Comparison of ENCODE assay signal across 33 cellular contexts in genomic region chr6:130794686-130795085, GRCh38. TPM values are rescaled to one million over a fixed set of nuclear protein-coding genes. Genes with fewer than 3 reads are reported as not detected.
"Had no signal": no experiment of that assay in that cellular context is flagged by ENCODE, and none has a peak within 500 bp of the region (broad histone marks: within the 10 kb centered on the region; RNA-seq: fewer than 3 reads in every experiment).

No MANE protein-coding gene starts in this region.

- ATAC-seq: activated CD8-positive, alpha-beta T cell treated with anti-CD3 and anti-CD28 coated beads, Interleukin-2, amount 10 ng/mL, durations not matched to agents 7 days and 5 days; Right ventricle myocardium inferior; SK-N-SH treated with all-trans-retinoic acid at 6 μM for 48 hours; T-cell had no signal

- DNase-seq: activated CD4-positive, alpha-beta T cell treated with anti-CD3 and anti-CD28 coated beads, Interleukin-2, amount 10 ng/mL, durations not matched to agents 7 days and 5 days; activated CD4-positive, alpha-beta T cell treated with anti-CD3 and anti-CD28 coated beads, Interleukin-2, amount 50 U/mL, for 48 hours; activated CD8-positive, alpha-beta T cell treated with anti-CD3 and anti-CD28 coated beads, Interleukin-2, amount 10 ng/mL, durations not matched to agents 7 days and 5 days; activated gamma-delta T cell; activated naive CD4-positive, alpha-beta T cell treated with Interleukin-2 at 50 U/mL for 16 hours; activated naive CD8-positive, alpha-beta T cell treated with anti-CD3 and anti-CD28 coated beads, Interleukin-2, amount 10 ng/mL, durations not matched to agents 7 days and 5 days; activated T-cell treated with anti-CD3 and anti-CD28 coated beads, Interleukin-2, amount 50 U/mL, for 24 hours; amygdala; NCI-H1105; NCI-H1417 treated with DMSO at 0.1 percent for 48 hours; NCI-H187 treated with DMSO at 0.1 percent for 48 hours; NCI-H2081; NCI-H345; NCI-H524 treated with DMSO at 0.1 percent for 48 hours; NK-92 treated with Interleukin-12 subunit alpha and Interleukin-12 subunit beta, amount 100 ng/mL, for 24 hours; PC-9; SIG-M5; T-cell; T-helper 2 cell; T1000 had no signal

- H3K4me3 Mint-ChIP-seq: activated CD4-positive, alpha-beta T cell treated with anti-CD3 and anti-CD28 coated beads, Interleukin-2, amount 10 ng/mL, durations not matched to agents 7 days and 5 days; activated CD8-positive, alpha-beta T cell treated with anti-CD3 and anti-CD28 coated beads, Interleukin-2, amount 10 ng/mL, durations not matched to agents 7 days and 5 days; activated naive CD4-positive, alpha-beta T cell treated with anti-CD3 and anti-CD28 coated beads, Interleukin-2, amount 50 U/mL, for 24 hours; activated naive CD8-positive, alpha-beta T cell treated with anti-CD3 and anti-CD28 coated beads, Interleukin-2, amount 10 ng/mL, durations not matched to agents 7 days and 5 days; activated T-cell treated with anti-CD3 and anti-CD28 coated beads, Interleukin-2, amount 50 U/mL, for 24 hours; central memory CD8-positive, alpha-beta T cell; T-cell had no signal

- H3K27ac Mint-ChIP-seq: activated CD4-positive, alpha-beta T cell treated with anti-CD3 and anti-CD28 coated beads, Interleukin-2, amount 10 ng/mL, durations not matched to agents 7 days and 5 days; activated CD8-positive, alpha-beta T cell treated with anti-CD3 and anti-CD28 coated beads, Interleukin-2, amount 10 ng/mL, durations not matched to agents 7 days and 5 days; activated naive CD4-positive, alpha-beta T cell treated with anti-CD3 and anti-CD28 coated beads, Interleukin-2, amount 50 U/mL, for 24 hours; activated naive CD8-positive, alpha-beta T cell treated with anti-CD3 and anti-CD28 coated beads, Interleukin-2, amount 10 ng/mL, durations not matched to agents 7 days and 5 days; activated T-cell treated with anti-CD3 and anti-CD28 coated beads, Interleukin-2, amount 50 U/mL, for 24 hours; activated T-helper 2 cell treated with anti-CD3 and anti-CD28 coated beads, Interferon-gamma antibody, Interleukin-2, Interleukin-4, amounts not matched to agents 10 μg/mL and 5 μg/mL and 100 μg/mL, durations not matched to agents 14 hours and 24 hours and 36 hours; T-cell had no signal

- H3K27ac ChIP-seq: ascending aorta, cardiac muscle cell, KMS-11, PC-9, RWPE1 had no signal

- H3K9me3 ChIP-seq: ascending aorta had no signal

- H3K27me3 ChIP-seq: ascending aorta, cardiac muscle cell had no signal

- H3K9me3 Mint-ChIP-seq: activated CD4-positive, alpha-beta T cell treated with anti-CD3 and anti-CD28 coated beads, Interleukin-2, amount 10 ng/mL, durations not matched to agents 7 days and 5 days; activated naive CD4-positive, alpha-beta T cell treated with anti-CD3 and anti-CD28 coated beads, Interleukin-2, amount 50 U/mL, for 24 hours; activated T-helper 2 cell treated with anti-CD3 and anti-CD28 coated beads, Interferon-gamma antibody, Interleukin-2, Interleukin-4, amounts not matched to agents 10 μg/mL and 5 μg/mL and 100 μg/mL, durations not matched to agents 14 hours and 24 hours and 36 hours; central memory CD8-positive, alpha-beta T cell had no signal

- H3K36me3 ChIP-seq: ascending aorta, cardiac muscle cell had no signal

- H3K4me3 ChIP-seq: ascending aorta, cardiac muscle cell, PC-9 had no signal

- H3K4me2 ChIP-seq: KMS-11, PC-9 had no signal

- H3K27me3 Mint-ChIP-seq: activated CD4-positive, alpha-beta T cell treated with anti-CD3 and anti-CD28 coated beads, Interleukin-2, amount 10 ng/mL, durations not matched to agents 7 days and 5 days; activated naive CD4-positive, alpha-beta T cell treated with anti-CD3 and anti-CD28 coated beads, Interleukin-2, amount 50 U/mL, for 24 hours; activated naive CD8-positive, alpha-beta T cell treated with anti-CD3 and anti-CD28 coated beads, Interleukin-2, amount 10 ng/mL, durations not matched to agents 7 days and 5 days; activated T-cell treated with anti-CD3 and anti-CD28 coated beads, Interleukin-2, amount 50 U/mL, for 24 hours; central memory CD8-positive, alpha-beta T cell; T-cell had no signal

- H3K4me1 ChIP-seq: ascending aorta had no signal

- H2AFZ ChIP-seq: PC-9 had no signal

- H3K36me3 Mint-ChIP-seq: activated naive CD4-positive, alpha-beta T cell treated with anti-CD3 and anti-CD28 coated beads, Interleukin-2, amount 50 U/mL, for 24 hours; T-cell had no signal

- H3K4me1 Mint-ChIP-seq: activated CD4-positive, alpha-beta T cell treated with anti-CD3 and anti-CD28 coated beads, Interleukin-2, amount 10 ng/mL, durations not matched to agents 7 days and 5 days; activated naive CD4-positive, alpha-beta T cell treated with anti-CD3 and anti-CD28 coated beads, Interleukin-2, amount 50 U/mL, for 24 hours; central memory CD8-positive, alpha-beta T cell; T-cell had no signal

RNA-seq across cellular contexts. Expression of gene SMLR1, which starts 32.5 kb away (rescaled TPM):
- total RNA-seq: activated CD4-positive, alpha-beta T cell treated with anti-CD3 and anti-CD28 coated beads, Interleukin-2, amount 10 ng/mL, durations not matched to agents 7 days and 5 days; activated CD8-positive, alpha-beta T cell treated with anti-CD3 and anti-CD28 coated beads, Interleukin-2, amount 10 ng/mL, durations not matched to agents 7 days and 5 days; activated naive CD8-positive, alpha-beta T cell treated with anti-CD3 and anti-CD28 coated beads, Interleukin-2, amount 10 ng/mL, durations not matched to agents 7 days and 5 days; activated T-helper 2 cell treated with anti-CD3 and anti-CD28 coated beads, Interferon-gamma antibody, Interleukin-2, Interleukin-4, amounts not matched to agents 10 μg/mL and 5 μg/mL and 100 μg/mL, durations not matched to agents 14 hours and 24 hours and 36 hours; ascending aorta; cardiac muscle cell; LHCN-M2; M059J; NCI-H460; PC-9; Right ventricle myocardium inferior; SK-MEL-5; T-cell had no signal
- polyA plus RNA-seq: cardiac muscle cell had no signal
